Comparison of ENCODE assay signal across 8 cellular contexts in the genomic region with DNA sequence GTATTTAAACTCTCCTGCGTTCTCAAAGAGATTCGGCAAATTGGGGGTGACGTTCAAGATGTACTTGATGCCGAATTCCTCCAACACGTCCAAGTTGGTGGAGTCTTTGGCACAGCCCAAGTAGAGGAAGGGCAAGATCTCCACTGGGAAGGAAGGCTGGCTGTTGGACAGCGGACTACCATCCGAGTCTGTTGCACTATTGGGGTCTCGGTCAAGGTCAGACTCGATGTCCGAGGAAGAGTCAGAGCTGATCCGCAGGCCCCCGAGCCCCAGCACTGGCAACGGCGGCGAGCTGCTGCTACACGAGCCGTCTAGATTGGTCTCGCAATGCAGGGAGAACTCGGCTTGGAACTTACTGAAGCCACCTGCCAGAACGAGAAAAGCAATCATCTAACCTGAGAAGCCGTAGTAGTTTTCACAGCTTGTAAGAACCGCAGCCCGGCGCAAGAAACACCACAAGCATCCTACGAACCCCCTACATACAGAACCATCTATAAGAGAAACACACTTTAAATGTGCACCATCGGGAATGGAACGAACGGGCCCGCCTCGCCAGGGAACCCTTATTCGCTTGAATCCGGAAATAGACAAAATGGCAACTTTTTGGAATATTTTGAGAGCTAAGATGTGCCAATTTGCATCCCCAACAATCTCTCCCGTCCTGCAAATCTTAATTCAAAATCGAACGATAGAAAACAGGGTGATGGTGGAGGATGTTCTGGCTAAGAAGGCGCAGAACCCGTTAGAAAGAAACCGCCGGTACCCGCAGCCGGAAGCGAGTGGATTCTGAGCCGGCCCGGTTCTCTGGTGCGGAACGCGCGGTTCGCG. TPM values are rescaled to one million over a fixed set of nuclear protein-coding genes. Genes with fewer than 3 reads are reported as not detected.
A peak's percentile ranks its signal among the peaks of the same experiment; 100 is the strongest.
DNase-seq lines count a peak whose midpoint lies in the region; ATAC-seq and TF ChIP-seq lines count a peak whose summit lies in the region.

No MANE protein-coding gene starts in this region.

- peaks cover 37% of the 10 kb centered on the region for H3K36me3 ChIP-seq in endodermal cell (ENCODE audit: control insufficient read depth, insufficient read depth, low read length)
- peaks cover 15% of the 10 kb centered on the region for H3K36me3 ChIP-seq in muscle layer of colon (ENCODE audit: insufficient read depth, low read length)

- peak overlapping the region; percentile 95 for H3K27ac ChIP-seq in endodermal cell (ENCODE audit: low read depth, low read length)
- H3K27ac ChIP-seq in muscle layer of colon (ENCODE audit: low read depth, low read length) = peak overlapping the region; percentile 94

- DNase-seq in NCI-H2227 treated with DMSO at 0.1 percent for 48 hours (lab: John Stamatoyannopoulos, UW) (peak; percentile 11), NCI-H2227 (lab: John Stamatoyannopoulos, UW; ENCODE audit: unreplicated experiment) (no peak), T-helper 9 cell (peak; percentile 16), endodermal cell (peak; percentile 70), epidermal melanocyte (ENCODE audit: insufficient read length, low spot score) (no peak), Kasumi-1 (lab: John Stamatoyannopoulos, UW) (no peak)

- H3K9me3 ChIP-seq in endodermal cell (ENCODE audit: control insufficient read depth, low read length) (no peaks in the 10 kb centered on the region), muscle layer of colon (ENCODE audit: low read length) (no peaks in the 10 kb centered on the region)

- H3K9ac ChIP-seq in endodermal cell (ENCODE audit: extremely low read depth, low read length, poor library complexity, severe bottlenecking) = peak overlapping the region; percentile 96
- peak overlapping the region; percentile 44 for H3K9ac ChIP-seq in muscle layer of colon (ENCODE audit: low read length)

- H3K27ac Mint-ChIP-seq in endodermal cell = peak overlapping the region; percentile 99

- H3K27me3 Mint-ChIP-seq in endodermal cell (ENCODE audit: insufficient read depth) = no peaks in the 10 kb centered on the region

- H3K9me3 Mint-ChIP-seq in endodermal cell = no peaks in the 10 kb centered on the region

- ATAC-seq in HG03521 (IDR thresholded peaks at IDR 0.05; ENCODE audit: unreplicated experiment) = no peak

- H3K4me3 Mint-ChIP-seq in endodermal cell = peak overlapping the region; percentile 98

- H3K36me3 Mint-ChIP-seq in endodermal cell (ENCODE audit: low read depth) = peaks cover 42% of the 10 kb centered on the region

- WGBS in endodermal cell (ENCODE audit: insufficient coverage in 1 of 2, insufficient read length in 1 of 2), 2 experiments = 0% methylated on average over 39 to 50 of the region's 50 CpGs

- no peak for TF ChIP-seq CTCF in endodermal cell (conservative IDR thresholded peaks at IDR 0.05)

- H3K27me3 ChIP-seq in endodermal cell (ENCODE audit: control insufficient read depth, insufficient read depth, low read length, poor library complexity, severe bottlenecking) (no peaks in the 10 kb centered on the region), muscle layer of colon (ENCODE audit: control insufficient read depth in 1 of 2, insufficient read depth in 2 of 2, low read length in 2 of 2) (no peaks in the 10 kb centered on the region)

- peaks cover 49% of the 10 kb centered on the region for H3K4me1 Mint-ChIP-seq in endodermal cell

- H3K4me3 ChIP-seq in endodermal cell (ENCODE audit: low read length) (peak overlapping the region; percentile 98), muscle layer of colon (ENCODE audit: low read depth in 1 of 2, low read length in 2 of 2) (peak overlapping the region; percentile 76 to 84)

- H3K4me1 ChIP-seq in endodermal cell (ENCODE audit: control insufficient read depth, insufficient read depth, low read length) = peaks cover 11% of the 10 kb centered on the region
- peaks cover 30% of the 10 kb centered on the region for H3K4me1 ChIP-seq in muscle layer of colon (ENCODE audit: insufficient read depth, low read length)

RNA-seq across cellular contexts. Expression of a gene that starts 1.4 kb away (rescaled TPM):
- total RNA-seq in endodermal cell = 100 to 1,000 TPM in 1 of 2 donors, 10 to 100 TPM in 1; 85.9 to 123 TPM
- polyA plus RNA-seq in endodermal cell (2013, experiment 1 of 2) = 98.6 TPM
- polyA plus RNA-seq in endodermal cell (2013, experiment 2 of 2) = 99.0 TPM

Comparison
In these comparisons a context has a peak if more than half of its experiments do, and no peak if none do; other contexts are left out.
1. DNase-seq: peak in NCI-H2227 treated with DMSO at 0.1 percent for 48 hours (single experiment), T-helper 9 cell (single experiment) and endodermal cell (single experiment); none in NCI-H2227 (single experiment), epidermal melanocyte (single experiment) and Kasumi-1 (0 of 2).